ENCODE assay signal across 1 cellular context in the genomic region with DNA sequence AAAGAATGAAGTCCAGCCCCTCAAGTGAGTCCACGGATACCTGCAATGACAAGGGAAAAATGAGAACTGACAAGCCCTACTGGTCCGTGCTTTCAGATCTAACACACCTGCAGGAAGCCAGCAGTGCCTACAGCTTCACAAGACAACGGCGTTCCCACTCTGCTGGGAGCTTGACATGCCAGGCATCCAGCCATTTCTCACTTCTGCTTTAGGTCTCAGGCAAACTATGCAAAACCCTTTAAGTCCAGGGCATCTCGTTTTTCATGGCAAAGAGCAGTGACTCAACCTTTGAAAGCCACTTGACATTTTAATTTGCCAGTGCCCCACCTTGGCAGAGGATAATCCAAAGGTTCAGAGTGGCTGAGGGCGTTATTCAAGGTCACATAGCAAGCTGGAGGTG.
A peak's percentile ranks its signal among the peaks of the same experiment; 100 is the strongest.
TF ChIP-seq lines count a peak whose summit lies in the region.

No MANE protein-coding gene starts in this region.

TF ChIP-seq in GM12878, 131 proteins besides CTCF, POLR2A, EP300 and RAD21 (continued from another document):
- TF ChIP-seq TCF12 (IDR thresholded peaks at IDR 0.05; ENCODE audit: low read depth, low read length) (0 out of 2 replicates have a peak, but pooled peaks have one; percentile 9), RUNX3 (IDR thresholded peaks at IDR 0.05; ENCODE audit: low read length) (no peak), ZBED1 (IDR thresholded peaks at IDR 0.05; ENCODE audit: borderline replicate concordance) (no peak), SPI1 (IDR thresholded peaks at IDR 0.05; ENCODE audit: borderline replicate concordance, insufficient read depth, low read depth, low read length) (peak; percentile 70), CHD2 (IDR thresholded peaks at IDR 0.05; ENCODE audit: borderline replicate concordance, low read depth, low read length) (no peak)
TF ChIP-seq in GM12878: peak in this region for 2.
